ENCODE assay signal across 17 cellular contexts in the genomic region with DNA sequence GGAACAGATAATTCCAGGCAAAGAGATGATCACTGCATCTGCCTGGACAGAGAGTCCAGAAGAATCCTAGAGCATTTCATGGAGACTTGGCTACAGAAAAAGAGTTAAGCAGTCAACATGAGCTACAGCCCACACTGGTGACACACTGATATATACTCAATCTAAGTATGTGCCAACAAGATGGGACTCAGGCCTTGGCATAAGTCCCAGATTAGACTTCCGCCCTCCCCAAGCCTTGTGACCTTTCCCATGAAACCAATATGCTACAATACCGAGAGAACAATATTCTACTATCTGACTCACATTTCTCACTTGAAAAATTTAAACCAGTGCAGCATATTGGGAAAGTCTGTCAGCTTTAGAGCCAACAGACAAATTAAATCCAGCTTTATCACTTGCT.
DNase-seq lines count a peak whose midpoint lies in the region; ATAC-seq and TF ChIP-seq lines count a peak whose summit lies in the region.
"Had no signal": no experiment of that assay in that cellular context is flagged by ENCODE, and none has a peak within 500 bp of the region (broad histone marks: within the 10 kb centered on the region; RNA-seq: fewer than 3 reads in every experiment).

No MANE protein-coding gene starts in this region.

- no peaks in the 10 kb centered on the region for H3K36me3 ChIP-seq in PC-3 (ENCODE audit: low read depth, low read length)
- H3K36me3 ChIP-seq: SJCRH30 had no signal

- no peak overlapping the region; the same call in 1 of the 2 replicates for H3K27ac ChIP-seq in PC-3 (ENCODE audit: low read length)
- H3K27ac ChIP-seq: KMS-11, SJCRH30 had no signal

- no peak for TF ChIP-seq CTCF in PC-3 (conservative IDR thresholded peaks at IDR 0.05; ENCODE audit: low read depth, low read length)
- no peak for TF ChIP-seq CTCF in epithelial cell of esophagus (IDR thresholded peaks at IDR 0.05; ENCODE audit: insufficient read depth, low read depth, low read length, missing control alignments)

- no peaks in the 10 kb centered on the region for H3F3A ChIP-seq in PC-3 (ENCODE audit: low read length, unreplicated experiment)

- no peak for ATAC-seq in PC-3
- ATAC-seq in GM21526 (IDR thresholded peaks at IDR 0.05; ENCODE audit: low FRiP score, unreplicated experiment) = no peak

- no TSS peak for BruUV-seq in PC-3 (replicated peaks; lab: Mats Ljungman, UMichigan)

- intact Hi-C loops in PC-3 (cut with micrococcal nuclease) = no loop called here

- H3K9ac ChIP-seq in PC-3 (ENCODE audit: low read length) = no peak overlapping the region
- H3K9ac ChIP-seq: KMS-11 had no signal

- no peaks in the 10 kb centered on the region for H4K20me1 ChIP-seq in PC-3 (ENCODE audit: low read length)

- H3K79me2 ChIP-seq in PC-3 (ENCODE audit: low read length) = no peaks in the 10 kb centered on the region

- H3K27me3 ChIP-seq in PC-3 (ENCODE audit: low read length) = no peaks in the 10 kb centered on the region
- H3K27me3 ChIP-seq: SJCRH30 had no signal

- H3K4me1 ChIP-seq in PC-3 (ENCODE audit: insufficient read depth, low read length) = no peaks in the 10 kb centered on the region
- H3K4me1 ChIP-seq: SJCRH30 had no signal

- CTCF ChIA-PET in PC-3 (lab: Charles Lee) = no interaction called here

- DNase-seq in COLO829 (ENCODE audit: low spot score) (peak; percentile 60), PC-3 (peak; percentile 49), epithelial cell of esophagus (ENCODE audit: low read depth) (peak; percentile 1), kidney tubule cell (ENCODE audit: low spot score) (peak; percentile 13), NOMO-1 treated with dmso at 0.1 percent for 144 hours (lab: John Stamatoyannopoulos, UW; ENCODE audit: unreplicated experiment) (no peak), NCI-H187 treated with DMSO at 0.1 percent for 48 hours (lab: John Stamatoyannopoulos, UW) (no peak)
- no peak for DNase-seq in activated CD4-positive, alpha-beta T cell treated with anti-CD3 and anti-CD28 coated beads, Interleukin-2, amount 50 U/mL, for 48 hours
- DNase-seq: CD4-positive, alpha-beta T cell; DMS79; GDM1; NCI-H1417; NCI-H2029; NCI-H510A treated with DMSO at 0.1 percent for 48 hours; RPMI8226; SJCRH30 had no signal

- POLR2A ChIA-PET in PC-3 (lab: Charles Lee; ENCODE audit: unreplicated experiment) = no interaction called here

- H3K4me3 ChIP-seq in PC-3 (ENCODE audit: low read length) (no peak overlapping the region), epithelial cell of esophagus (ENCODE audit: low read length) (no peak overlapping the region)
- H3K4me3 ChIP-seq: SJCRH30 had no signal

- H2AFZ ChIP-seq in PC-3 (ENCODE audit: low read length) = no peak overlapping the region

- no peak overlapping the region for H3K4me2 ChIP-seq in PC-3 (ENCODE audit: low read length)
- H3K4me2 ChIP-seq: KMS-11 had no signal

- no peaks in the 10 kb centered on the region for H3K9me3 ChIP-seq in PC-3 (ENCODE audit: low read length)
- H3K9me3 ChIP-seq: SJCRH30 had no signal

- no peaks in the 10 kb centered on the region for H3K9me2 ChIP-seq in PC-3 (replicated peaks; ENCODE audit: low read length)

Comparison
In these comparisons a context has a peak if more than half of its experiments do, and no peak if none do; other contexts are left out.
1. DNase-seq: peak in COLO829 (single experiment), PC-3 (single experiment), epithelial cell of esophagus (single experiment) and kidney tubule cell (single experiment); none in activated CD4-positive, alpha-beta T cell treated with anti-CD3 and anti-CD28 coated beads, Interleukin-2, amount 50 U/mL, for 48 hours (0 of 2), NOMO-1 treated with dmso at 0.1 percent for 144 hours (single experiment) and NCI-H187 treated with DMSO at 0.1 percent for 48 hours (single experiment).